In the genomic region with DNA sequence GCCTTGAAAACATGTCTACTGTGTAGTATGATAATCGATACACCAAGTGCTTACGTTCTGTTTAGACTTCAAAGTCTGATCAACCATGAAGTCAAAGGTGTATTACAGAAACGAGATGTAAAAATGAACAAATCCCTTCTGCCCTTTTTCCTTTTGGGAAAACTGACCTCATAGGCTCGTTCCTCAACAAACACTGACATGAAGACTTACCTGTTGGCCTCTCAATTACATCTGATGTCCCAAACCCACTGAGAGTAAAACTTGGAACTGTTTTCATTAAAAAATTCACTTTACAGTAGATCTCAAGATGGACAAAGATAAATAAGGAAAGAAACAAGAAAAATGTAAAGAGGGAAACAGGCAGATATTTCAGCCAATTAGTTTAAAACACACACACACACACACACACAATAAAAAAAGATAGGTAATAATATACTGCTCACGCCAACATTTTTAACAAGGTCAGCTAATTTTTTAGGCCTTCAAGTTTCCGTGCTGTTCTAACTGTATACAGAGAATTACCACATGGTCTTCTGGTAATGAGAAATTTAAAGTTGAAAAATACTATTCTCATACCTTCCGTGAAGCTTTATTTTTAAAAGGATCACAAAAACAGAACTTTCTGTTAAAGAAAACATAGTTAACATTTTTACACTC, we compare ENCODE assay signal across 1 cellular context.
TF ChIP-seq lines count a peak whose summit lies in the region.

No MANE protein-coding gene starts in this region.

TF ChIP-seq in K562, 482 proteins besides CTCF, POLR2A, EP300 and RAD21 (continues in another document):
- peak; percentile 77 for TF ChIP-seq MAFF (IDR thresholded peaks at IDR 0.05; ENCODE audit: low read length)
- TF ChIP-seq KDM1A (IDR thresholded peaks at IDR 0.05): no peak
- TF ChIP-seq, protein P1, sequence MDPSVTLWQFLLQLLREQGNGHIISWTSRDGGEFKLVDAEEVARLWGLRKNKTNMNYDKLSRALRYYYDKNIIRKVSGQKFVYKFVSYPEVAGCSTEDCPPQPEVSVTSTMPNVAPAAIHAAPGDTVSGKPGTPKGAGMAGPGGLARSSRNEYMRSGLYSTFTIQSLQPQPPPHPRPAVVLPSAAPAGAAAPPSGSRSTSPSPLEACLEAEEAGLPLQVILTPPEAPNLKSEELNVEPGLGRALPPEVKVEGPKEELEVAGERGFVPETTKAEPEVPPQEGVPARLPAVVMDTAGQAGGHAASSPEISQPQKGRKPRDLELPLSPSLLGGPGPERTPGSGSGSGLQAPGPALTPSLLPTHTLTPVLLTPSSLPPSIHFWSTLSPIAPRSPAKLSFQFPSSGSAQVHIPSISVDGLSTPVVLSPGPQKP (CRISPR knock-in tag; IDR thresholded peaks at IDR 0.05): no peak
- peak; percentile 77 for TF ChIP-seq MAFG (tag; conservative IDR thresholded peaks at IDR 0.05)
- no peak for TF ChIP-seq MAZ (CRISPR knock-in tag; conservative IDR thresholded peaks at IDR 0.05 in 1 of 2, IDR thresholded peaks at IDR 0.05 in 1 of 2)
- TF ChIP-seq ZNF41 (CRISPR knock-in tag; conservative IDR thresholded peaks at IDR 0.05): no peak
- no peak for TF ChIP-seq HDAC8 (tag; IDR thresholded peaks at IDR 0.05)
- no peak for TF ChIP-seq TEAD2 (tag; IDR thresholded peaks at IDR 0.05)
- no peak for TF ChIP-seq MYNN (IDR thresholded peaks at IDR 0.05)
- TF ChIP-seq MYNN (CRISPR knock-in tag; IDR thresholded peaks at IDR 0.05): no peak
- TF ChIP-seq, protein P2, sequence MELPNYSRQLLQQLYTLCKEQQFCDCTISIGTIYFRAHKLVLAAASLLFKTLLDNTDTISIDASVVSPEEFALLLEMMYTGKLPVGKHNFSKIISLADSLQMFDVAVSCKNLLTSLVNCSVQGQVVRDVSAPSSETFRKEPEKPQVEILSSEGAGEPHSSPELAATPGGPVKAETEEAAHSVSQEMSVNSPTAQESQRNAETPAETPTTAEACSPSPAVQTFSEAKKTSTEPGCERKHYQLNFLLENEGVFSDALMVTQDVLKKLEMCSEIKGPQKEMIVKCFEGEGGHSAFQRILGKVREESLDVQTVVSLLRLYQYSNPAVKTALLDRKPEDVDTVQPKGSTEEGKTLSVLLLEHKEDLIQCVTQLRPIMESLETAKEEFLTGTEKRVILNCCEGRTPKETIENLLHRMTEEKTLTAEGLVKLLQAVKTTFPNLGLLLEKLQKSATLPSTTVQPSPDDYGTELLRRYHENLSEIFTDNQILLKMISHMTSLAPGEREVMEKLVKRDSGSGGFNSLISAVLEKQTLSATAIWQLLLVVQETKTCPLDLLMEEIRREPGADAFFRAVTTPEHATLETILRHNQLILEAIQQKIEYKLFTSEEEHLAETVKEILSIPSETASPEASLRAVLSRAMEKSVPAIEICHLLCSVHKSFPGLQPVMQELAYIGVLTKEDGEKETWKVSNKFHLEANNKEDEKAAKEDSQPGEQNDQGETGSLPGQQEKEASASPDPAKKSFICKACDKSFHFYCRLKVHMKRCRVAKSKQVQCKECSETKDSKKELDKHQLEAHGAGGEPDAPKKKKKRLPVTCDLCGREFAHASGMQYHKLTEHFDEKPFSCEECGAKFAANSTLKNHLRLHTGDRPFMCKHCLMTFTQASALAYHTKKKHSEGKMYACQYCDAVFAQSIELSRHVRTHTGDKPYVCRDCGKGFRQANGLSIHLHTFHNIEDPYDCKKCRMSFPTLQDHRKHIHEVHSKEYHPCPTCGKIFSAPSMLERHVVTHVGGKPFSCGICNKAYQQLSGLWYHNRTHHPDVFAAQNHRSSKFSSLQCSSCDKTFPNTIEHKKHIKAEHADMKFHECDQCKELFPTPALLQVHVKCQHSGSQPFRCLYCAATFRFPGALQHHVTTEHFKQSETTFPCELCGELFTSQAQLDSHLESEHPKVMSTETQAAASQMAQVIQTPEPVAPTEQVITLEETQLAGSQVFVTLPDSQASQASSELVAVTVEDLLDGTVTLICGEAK (IDR thresholded peaks at IDR 0.05): 0 out of 2 replicates have a peak, but pooled peaks have one; percentile 7
- TF ChIP-seq, protein P2 (CRISPR knock-in tag; IDR thresholded peaks at IDR 0.05): no peak
- no peak for TF ChIP-seq BACH1 (tag; IDR thresholded peaks at IDR 0.05)
- TF ChIP-seq TAF7 (tag; IDR thresholded peaks at IDR 0.05): no peak
- TF ChIP-seq NR2C1 (IDR thresholded peaks at IDR 0.05): no peak
- TF ChIP-seq NR2C1 (tag; IDR thresholded peaks at IDR 0.05): no peak
- TF ChIP-seq, protein P3, sequence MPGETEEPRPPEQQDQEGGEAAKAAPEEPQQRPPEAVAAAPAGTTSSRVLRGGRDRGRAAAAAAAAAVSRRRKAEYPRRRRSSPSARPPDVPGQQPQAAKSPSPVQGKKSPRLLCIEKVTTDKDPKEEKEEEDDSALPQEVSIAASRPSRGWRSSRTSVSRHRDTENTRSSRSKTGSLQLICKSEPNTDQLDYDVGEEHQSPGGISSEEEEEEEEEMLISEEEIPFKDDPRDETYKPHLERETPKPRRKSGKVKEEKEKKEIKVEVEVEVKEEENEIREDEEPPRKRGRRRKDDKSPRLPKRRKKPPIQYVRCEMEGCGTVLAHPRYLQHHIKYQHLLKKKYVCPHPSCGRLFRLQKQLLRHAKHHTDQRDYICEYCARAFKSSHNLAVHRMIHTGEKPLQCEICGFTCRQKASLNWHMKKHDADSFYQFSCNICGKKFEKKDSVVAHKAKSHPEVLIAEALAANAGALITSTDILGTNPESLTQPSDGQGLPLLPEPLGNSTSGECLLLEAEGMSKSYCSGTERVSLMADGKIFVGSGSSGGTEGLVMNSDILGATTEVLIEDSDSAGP (CRISPR knock-in tag; IDR thresholded peaks at IDR 0.05): no peak
- TF ChIP-seq, protein P4, sequence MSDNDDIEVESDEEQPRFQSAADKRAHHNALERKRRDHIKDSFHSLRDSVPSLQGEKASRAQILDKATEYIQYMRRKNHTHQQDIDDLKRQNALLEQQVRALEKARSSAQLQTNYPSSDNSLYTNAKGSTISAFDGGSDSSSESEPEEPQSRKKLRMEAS (CRISPR knock-in tag; IDR thresholded peaks at IDR 0.05): no peak
- TF ChIP-seq, protein P5, sequence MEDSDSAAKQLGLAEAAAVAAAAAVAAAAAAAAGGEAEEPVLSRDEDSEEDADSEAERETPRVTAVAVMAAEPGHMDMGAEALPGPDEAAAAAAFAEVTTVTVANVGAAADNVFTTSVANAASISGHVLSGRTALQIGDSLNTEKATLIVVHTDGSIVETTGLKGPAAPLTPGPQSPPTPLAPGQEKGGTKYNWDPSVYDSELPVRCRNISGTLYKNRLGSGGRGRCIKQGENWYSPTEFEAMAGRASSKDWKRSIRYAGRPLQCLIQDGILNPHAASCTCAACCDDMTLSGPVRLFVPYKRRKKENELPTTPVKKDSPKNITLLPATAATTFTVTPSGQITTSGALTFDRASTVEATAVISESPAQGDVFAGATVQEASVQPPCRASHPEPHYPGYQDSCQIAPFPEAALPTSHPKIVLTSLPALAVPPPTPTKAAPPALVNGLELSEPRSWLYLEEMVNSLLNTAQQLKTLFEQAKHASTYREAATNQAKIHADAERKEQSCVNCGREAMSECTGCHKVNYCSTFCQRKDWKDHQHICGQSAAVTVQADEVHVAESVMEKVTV (CRISPR knock-in tag; IDR thresholded peaks at IDR 0.05): 0 out of 2 replicates have a peak, but pooled peaks have one; percentile 6
- no peak for TF ChIP-seq RFX7 (CRISPR knock-in tag; IDR thresholded peaks at IDR 0.05)
- no peak for TF ChIP-seq NFIX (CRISPR knock-in tag; IDR thresholded peaks at IDR 0.05; ENCODE audit: low read depth)
- peak; percentile 46; the same call in 1 of the 2 replicates for TF ChIP-seq MAFK (IDR thresholded peaks at IDR 0.05; ENCODE audit: low read length)
- TF ChIP-seq, protein P6, sequence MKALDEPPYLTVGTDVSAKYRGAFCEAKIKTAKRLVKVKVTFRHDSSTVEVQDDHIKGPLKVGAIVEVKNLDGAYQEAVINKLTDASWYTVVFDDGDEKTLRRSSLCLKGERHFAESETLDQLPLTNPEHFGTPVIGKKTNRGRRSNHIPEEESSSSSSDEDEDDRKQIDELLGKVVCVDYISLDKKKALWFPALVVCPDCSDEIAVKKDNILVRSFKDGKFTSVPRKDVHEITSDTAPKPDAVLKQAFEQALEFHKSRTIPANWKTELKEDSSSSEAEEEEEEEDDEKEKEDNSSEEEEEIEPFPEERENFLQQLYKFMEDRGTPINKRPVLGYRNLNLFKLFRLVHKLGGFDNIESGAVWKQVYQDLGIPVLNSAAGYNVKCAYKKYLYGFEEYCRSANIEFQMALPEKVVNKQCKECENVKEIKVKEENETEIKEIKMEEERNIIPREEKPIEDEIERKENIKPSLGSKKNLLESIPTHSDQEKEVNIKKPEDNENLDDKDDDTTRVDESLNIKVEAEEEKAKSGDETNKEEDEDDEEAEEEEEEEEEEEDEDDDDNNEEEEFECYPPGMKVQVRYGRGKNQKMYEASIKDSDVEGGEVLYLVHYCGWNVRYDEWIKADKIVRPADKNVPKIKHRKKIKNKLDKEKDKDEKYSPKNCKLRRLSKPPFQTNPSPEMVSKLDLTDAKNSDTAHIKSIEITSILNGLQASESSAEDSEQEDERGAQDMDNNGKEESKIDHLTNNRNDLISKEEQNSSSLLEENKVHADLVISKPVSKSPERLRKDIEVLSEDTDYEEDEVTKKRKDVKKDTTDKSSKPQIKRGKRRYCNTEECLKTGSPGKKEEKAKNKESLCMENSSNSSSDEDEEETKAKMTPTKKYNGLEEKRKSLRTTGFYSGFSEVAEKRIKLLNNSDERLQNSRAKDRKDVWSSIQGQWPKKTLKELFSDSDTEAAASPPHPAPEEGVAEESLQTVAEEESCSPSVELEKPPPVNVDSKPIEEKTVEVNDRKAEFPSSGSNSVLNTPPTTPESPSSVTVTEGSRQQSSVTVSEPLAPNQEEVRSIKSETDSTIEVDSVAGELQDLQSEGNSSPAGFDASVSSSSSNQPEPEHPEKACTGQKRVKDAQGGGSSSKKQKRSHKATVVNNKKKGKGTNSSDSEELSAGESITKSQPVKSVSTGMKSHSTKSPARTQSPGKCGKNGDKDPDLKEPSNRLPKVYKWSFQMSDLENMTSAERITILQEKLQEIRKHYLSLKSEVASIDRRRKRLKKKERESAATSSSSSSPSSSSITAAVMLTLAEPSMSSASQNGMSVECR (CRISPR knock-in tag; IDR thresholded peaks at IDR 0.05): no peak
- TF ChIP-seq, protein P7, sequence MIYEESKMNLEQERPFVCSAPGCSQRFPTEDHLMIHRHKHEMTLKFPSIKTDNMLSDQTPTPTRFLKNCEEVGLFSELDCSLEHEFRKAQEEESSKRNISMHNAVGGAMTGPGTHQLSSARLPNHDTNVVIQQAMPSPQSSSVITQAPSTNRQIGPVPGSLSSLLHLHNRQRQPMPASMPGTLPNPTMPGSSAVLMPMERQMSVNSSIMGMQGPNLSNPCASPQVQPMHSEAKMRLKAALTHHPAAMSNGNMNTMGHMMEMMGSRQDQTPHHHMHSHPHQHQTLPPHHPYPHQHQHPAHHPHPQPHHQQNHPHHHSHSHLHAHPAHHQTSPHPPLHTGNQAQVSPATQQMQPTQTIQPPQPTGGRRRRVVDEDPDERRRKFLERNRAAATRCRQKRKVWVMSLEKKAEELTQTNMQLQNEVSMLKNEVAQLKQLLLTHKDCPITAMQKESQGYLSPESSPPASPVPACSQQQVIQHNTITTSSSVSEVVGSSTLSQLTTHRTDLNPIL (CRISPR knock-in tag; IDR thresholded peaks at IDR 0.05): no peak
- no peak for TF ChIP-seq ZBTB7A (IDR thresholded peaks at IDR 0.05; ENCODE audit: borderline replicate concordance, control insufficient read depth, low read depth, low read length)
- TF ChIP-seq HDAC3 (IDR thresholded peaks at IDR 0.05; ENCODE audit: borderline replicate concordance, partially characterized antibody): peak; percentile 39
- peak; percentile 95 for TF ChIP-seq ZNF316 (IDR thresholded peaks at IDR 0.05)
- TF ChIP-seq TAF15 (IDR thresholded peaks at IDR 0.05; ENCODE audit: low read depth, low read length): no peak
- TF ChIP-seq ZKSCAN8 (CRISPR knock-in tag; IDR thresholded peaks at IDR 0.05): 0 out of 2 replicates have a peak, but pooled peaks have one; percentile 43
- no peak for TF ChIP-seq ZNF695 (CRISPR knock-in tag; IDR thresholded peaks at IDR 0.05)
- TF ChIP-seq, protein P8, sequence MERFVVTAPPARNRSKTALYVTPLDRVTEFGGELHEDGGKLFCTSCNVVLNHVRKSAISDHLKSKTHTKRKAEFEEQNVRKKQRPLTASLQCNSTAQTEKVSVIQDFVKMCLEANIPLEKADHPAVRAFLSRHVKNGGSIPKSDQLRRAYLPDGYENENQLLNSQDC (CRISPR knock-in tag; IDR thresholded peaks at IDR 0.05): no peak
- TF ChIP-seq, protein P9, sequence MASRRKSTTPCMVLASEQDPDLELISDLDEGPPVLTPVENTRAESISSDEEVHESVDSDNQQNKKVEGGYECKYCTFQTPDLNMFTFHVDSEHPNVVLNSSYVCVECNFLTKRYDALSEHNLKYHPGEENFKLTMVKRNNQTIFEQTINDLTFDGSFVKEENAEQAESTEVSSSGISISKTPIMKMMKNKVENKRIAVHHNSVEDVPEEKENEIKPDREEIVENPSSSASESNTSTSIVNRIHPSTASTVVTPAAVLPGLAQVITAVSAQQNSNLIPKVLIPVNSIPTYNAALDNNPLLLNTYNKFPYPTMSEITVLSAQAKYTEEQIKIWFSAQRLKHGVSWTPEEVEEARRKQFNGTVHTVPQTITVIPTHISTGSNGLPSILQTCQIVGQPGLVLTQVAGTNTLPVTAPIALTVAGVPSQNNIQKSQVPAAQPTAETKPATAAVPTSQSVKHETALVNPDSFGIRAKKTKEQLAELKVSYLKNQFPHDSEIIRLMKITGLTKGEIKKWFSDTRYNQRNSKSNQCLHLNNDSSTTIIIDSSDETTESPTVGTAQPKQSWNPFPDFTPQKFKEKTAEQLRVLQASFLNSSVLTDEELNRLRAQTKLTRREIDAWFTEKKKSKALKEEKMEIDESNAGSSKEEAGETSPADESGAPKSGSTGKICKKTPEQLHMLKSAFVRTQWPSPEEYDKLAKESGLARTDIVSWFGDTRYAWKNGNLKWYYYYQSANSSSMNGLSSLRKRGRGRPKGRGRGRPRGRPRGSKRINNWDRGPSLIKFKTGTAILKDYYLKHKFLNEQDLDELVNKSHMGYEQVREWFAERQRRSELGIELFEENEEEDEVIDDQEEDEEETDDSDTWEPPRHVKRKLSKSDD (conservative IDR thresholded peaks at IDR 0.05; ENCODE audit: low read length): no peak
